In genomic region chr3:194296448-194296831, GRCh38 we compare ENCODE assay signal across 8 cellular contexts. TPM values are rescaled to one million over a fixed set of nuclear protein-coding genes. Genes with fewer than 3 reads are reported as not detected.
DNase-seq lines count a peak whose midpoint lies in the region; ATAC-seq, FAIRE-seq and TF ChIP-seq lines count a peak whose summit lies in the region.

No MANE protein-coding gene starts in this region.

- H3K27me3 ChIP-seq in thoracic aorta (replicated peaks; ENCODE audit: insufficient read depth) = no peaks in the 10 kb centered on the region
- H3K27me3 ChIP-seq in CD4-positive, alpha-beta T cell (ENCODE audit: control insufficient read depth, insufficient read depth, low read length) = peaks cover 4% of the 10 kb centered on the region

- peaks cover 8 to 34% of the 10 kb centered on the region in 2 donors for H3K4me1 ChIP-seq in thoracic aorta (ENCODE audit: control insufficient read depth in 1 of 2, low read depth in 2 of 2)

- peaks cover 7% of the 10 kb centered on the region for H3K27me3 Mint-ChIP-seq in CD4-positive, alpha-beta T cell

- POLR2A ChIA-PET in CD4-positive, alpha-beta T cell (lab: Charles Lee) = interaction anchor here (0.6 kb wide), 1 partner anchor 11 kb away, joined by 3 read pairs; no protein-coding TSS in a partner anchor

- CTCF ChIA-PET in CD4-positive, alpha-beta T cell (lab: Charles Lee) = interaction anchor here (0.8 kb wide), 1 partner anchor 659 kb away, joined by 3 read pairs; no protein-coding TSS in a partner anchor

- intact Hi-C loops in CD4-positive, alpha-beta T cell (cut with DNase I, micrococcal nuclease) = no loop called here

- no peaks in the 10 kb centered on the region for H3K36me3 Mint-ChIP-seq in CD4-positive, alpha-beta T cell (ENCODE audit: low read depth)

- peaks cover 6% of the 10 kb centered on the region for H3K4me1 Mint-ChIP-seq in CD4-positive, alpha-beta T cell (ENCODE audit: low read depth)

- H3K9me3 ChIP-seq in thoracic aorta = no peaks in the 10 kb centered on the region
- no peaks in the 10 kb centered on the region for H3K9me3 ChIP-seq in CD4-positive, alpha-beta T cell (ENCODE audit: control insufficient read depth, low read length)

- H3K9me3 Mint-ChIP-seq in CD4-positive, alpha-beta T cell = no peaks in the 10 kb centered on the region

- FAIRE-seq in D721Med (lab: Jason Lieb, UNC) = no peak

- TF ChIP-seq CTCF in choroid plexus epithelial cell (conservative IDR thresholded peaks at IDR 0.05; ENCODE audit: low read depth, low read length) (no peak), thoracic aorta (IDR thresholded peaks at IDR 0.05) (no peak), D721Med (IDR thresholded peaks at IDR 0.05; ENCODE audit: insufficient read depth, missing control alignments) (no peak)
- TF ChIP-seq CTCF in CD4-positive, alpha-beta T cell (IDR thresholded peaks at IDR 0.05) = no peak

- no peak overlapping the region for H3K4me3 Mint-ChIP-seq in CD4-positive, alpha-beta T cell

- H3K4me3 ChIP-seq in choroid plexus epithelial cell (ENCODE audit: low read depth, low read length) = peak overlapping the region; percentile 52
- H3K4me3 ChIP-seq in thoracic aorta = peak overlapping the region; percentile 70

- no peak overlapping the region for H3K27ac Mint-ChIP-seq in CD4-positive, alpha-beta T cell

- H3K27ac ChIP-seq in thoracic aorta = peak overlapping the region; percentile 6 to 50
- H3K27ac ChIP-seq in CD4-positive, alpha-beta T cell (ENCODE audit: low read depth, low read length) = no peak overlapping the region

- ATAC-seq in thoracic aorta (ENCODE audit: insufficient number of reproducible peaks, low FRiP score, low read depth) (peak; percentile 28), GM21526 (IDR thresholded peaks at IDR 0.05; ENCODE audit: low FRiP score, unreplicated experiment) (no peak)
- ATAC-seq in CD4-positive, alpha-beta T cell (ENCODE audit: poor library complexity) = no peak

- no peaks in the 10 kb centered on the region for H3K36me3 ChIP-seq in thoracic aorta

- peak; percentile 72 for DNase-seq in HT1080 (ENCODE audit: low read depth)
- peak; percentile 69 for DNase-seq in choroid plexus epithelial cell (ENCODE audit: low read depth)
- peak; percentile 90 for DNase-seq in left kidney (ENCODE audit: low read depth, low spot score)
- DNase-seq in thoracic aorta (ENCODE audit: low spot score) = peak; percentile 39
- DNase-seq in D721Med (ENCODE audit: insufficient read length, low spot score) = no peak
- no peak for DNase-seq in retina
- DNase-seq in CD4-positive, alpha-beta T cell = no peak

RNA-seq across cellular contexts. Expression of gene CPN2, which starts 54.7 kb away (rescaled TPM):
- total RNA-seq in HT1080 (2014; rRNA removed; shearing (Covaris generic)) = not detected in 2 replicates
- polyA plus RNA-seq in HT1080 (2015; cell fraction: cytosol; rRNA removed) = not detected in 2 replicates
- polyA plus RNA-seq in HT1080 (2015; cell fraction: nucleus; rRNA removed) = not detected in 2 replicates
- not detected for total RNA-seq in thoracic aorta
- not detected for total RNA-seq in CD4-positive, alpha-beta T cell

Comparison
In these comparisons a context has a peak if more than half of its experiments do, and no peak if none do; other contexts are left out.
1. DNase-seq: peak in HT1080 (single experiment), choroid plexus epithelial cell (single experiment), left kidney (single experiment) and thoracic aorta (single experiment); none in D721Med (single experiment), retina (single experiment) and CD4-positive, alpha-beta T cell (0 of 10).